ENCODE assay signal across 8 cellular contexts in genomic region chr18:44733069-44733753, GRCh38. TPM values are rescaled to one million over a fixed set of nuclear protein-coding genes. Genes with fewer than 3 reads are reported as not detected.
DNase-seq lines count a peak whose midpoint lies in the region; ATAC-seq and TF ChIP-seq lines count a peak whose summit lies in the region.

No MANE protein-coding gene starts in this region.

- peak; percentile 29 for ATAC-seq in GM18502 (IDR thresholded peaks at IDR 0.05; ENCODE audit: poor library complexity, unreplicated experiment)
- ATAC-seq in RWPE2 (ENCODE audit: low read depth), result peak; percentile 81
- peak; percentile 48 for ATAC-seq in sciatic nerve
- ATAC-seq in GM21529 (IDR thresholded peaks at IDR 0.05; ENCODE audit: unreplicated experiment), result no peak
- no peak for ATAC-seq in HG02610 (IDR thresholded peaks at IDR 0.05; ENCODE audit: unreplicated experiment)
- no peak for ATAC-seq in HG02840 (IDR thresholded peaks at IDR 0.05; ENCODE audit: low FRiP score, unreplicated experiment)
- ATAC-seq in HG03342 (IDR thresholded peaks at IDR 0.05; ENCODE audit: unreplicated experiment), result no peak

- H3K27me3 ChIP-seq in RWPE2 (ENCODE audit: insufficient read depth, poor library complexity, severe bottlenecking), result no peaks in the 10 kb centered on the region

- H3K4me1 ChIP-seq in RWPE2 (ENCODE audit: insufficient read depth, poor library complexity, severe bottlenecking), result peaks cover 41% of the 10 kb centered on the region

- H3K27ac ChIP-seq in RWPE2 (ENCODE audit: poor library complexity, severe bottlenecking) (peak overlapping the region; percentile 100), epithelial cell of prostate (peak overlapping the region; percentile 96)

- H3K9me3 ChIP-seq in RWPE2 (ENCODE audit: severe bottlenecking), result no peaks in the 10 kb centered on the region

- intact Hi-C loops in sciatic nerve (cut with DNase I), result no loop called here

- TF ChIP-seq CTCF in RWPE2 (IDR thresholded peaks at IDR 0.05; ENCODE audit: poor library complexity, severe bottlenecking), result no peak

- no peak overlapping the region for H3K4me3 ChIP-seq in RWPE2 (ENCODE audit: severe bottlenecking)

- DNase-seq in RWPE2 (ENCODE audit: low spot score) (peak; percentile 90), epithelial cell of prostate (ENCODE audit: low read depth, low spot score) (peak; percentile 87), sciatic nerve (ENCODE audit: low spot score) (no peak)

- no peaks in the 10 kb centered on the region for H3K36me3 ChIP-seq in RWPE2 (ENCODE audit: low read depth)

RNA-seq across cellular contexts. Expression of gene SETBP1, which starts 52.5 kb away (rescaled TPM):
- total RNA-seq in sciatic nerve, result 44.5 TPM

Comparison
In these comparisons a context has a peak if more than half of its experiments do, and no peak if none do; other contexts are left out.
1. ATAC-seq: peak in GM18502 (single experiment), RWPE2 (single experiment) and sciatic nerve (single experiment); none in GM21529 (single experiment), HG02610 (single experiment), HG02840 (single experiment) and HG03342 (single experiment).